In genomic region chr5:59380350-59380951, GRCh38 we compare ENCODE assay signal across 8 cellular contexts.
DNase-seq lines count a peak whose midpoint lies in the region; ATAC-seq, FAIRE-seq and TF ChIP-seq lines count a peak whose summit lies in the region.

No MANE protein-coding gene starts in this region.

- FAIRE-seq in RCC 7860 (lab: Jason Lieb, UNC) = peak; percentile 78

- no peak overlapping the region for H3K4me3 ChIP-seq in Jurkat, Clone E6-1 (ENCODE audit: low read length)
- H3K4me3 ChIP-seq in choroid plexus epithelial cell (ENCODE audit: low read depth, low read length) = no peak overlapping the region

- ATAC-seq in GM21825 (IDR thresholded peaks at IDR 0.05; ENCODE audit: unreplicated experiment) = peak; percentile 70

- peak; percentile 70 for TF ChIP-seq CTCF in 22Rv1 (IDR thresholded peaks at IDR 0.05)
- peak; percentile 44 for TF ChIP-seq CTCF in choroid plexus epithelial cell (conservative IDR thresholded peaks at IDR 0.05; ENCODE audit: low read depth, low read length)

- peak; percentile 62 for DNase-seq in GDM1 (lab: John Stamatoyannopoulos, UW)
- peak; percentile 56 for DNase-seq in Jurkat, Clone E6-1 (ENCODE audit: low read depth, low spot score)
- DNase-seq in RCC 7860 (ENCODE audit: low spot score) = peak; percentile 72
- peak; percentile 99 for DNase-seq in choroid plexus epithelial cell (ENCODE audit: low read depth)
- DNase-seq in medulla oblongata (ENCODE audit: extremely low spot score) = peak; percentile 78
- no peak for DNase-seq in epidermal melanocyte (ENCODE audit: insufficient read length, low spot score)

- H3K27ac ChIP-seq in 22Rv1 = peak overlapping the region; percentile 84
